ENCODE assay signal across 13 cellular contexts in genomic region chr9:110933350-110934001, GRCh38.
DNase-seq lines count a peak whose midpoint lies in the region; ATAC-seq and TF ChIP-seq lines count a peak whose summit lies in the region.
"Had no signal": no experiment of that assay in that cellular context is flagged by ENCODE, and none has a peak within 500 bp of the region (broad histone marks: within the 10 kb centered on the region; RNA-seq: fewer than 3 reads in every experiment).

No MANE protein-coding gene starts in this region.

- H3K4me3 ChIP-seq in tibial artery (no peak overlapping the region), thyroid gland (replicated peaks in 1 of 3) (no peak overlapping the region)

- H3K9me3 ChIP-seq in tibial artery (no peaks in the 10 kb centered on the region), thyroid gland (no peaks in the 10 kb centered on the region)

- intact Hi-C loops in tibial artery (cut with DNase I; ENCODE audit: low total_unique reads) (no loop called here), thyroid gland (cut with DNase I) (no loop called here)

- no peak for TF ChIP-seq POLR2A in thyroid gland (IDR thresholded peaks at IDR 0.05)

- ATAC-seq in HG02798 (IDR thresholded peaks at IDR 0.05; ENCODE audit: poor library complexity, unreplicated experiment), result peak; percentile 80
- ATAC-seq: left ventricle myocardium superior; stimulated activated naive CD8-positive, alpha-beta T cell treated with anti-CD3 and anti-CD28 coated beads, Interleukin-15, Interleukin-2, amounts not matched to agents 100 U/mL and 50 U/mL, for 24 hours had no signal

- no peak for DNase-seq in T-helper 2 cell treated with Interferon-gamma antibody and Interleukin-4, amounts not matched to agents 5 μg/mL and 100 μg/mL, for 36 hours (ENCODE audit: low spot score)
- DNase-seq in T-helper 2 cell (no peak), OCI-M1 (lab: John Stamatoyannopoulos, UW) (peak; percentile 44), tibial artery (no peak), activated gamma-delta T cell treated with Interleukin-2 at 50 U/mL for 16 hours (no peak), thyroid gland (no peak)
- DNase-seq in activated effector memory CD4-positive, alpha-beta T cell treated with Interleukin-2 at 50 U/mL for 16 hours, result no peak
- DNase-seq: ACHN; erythroblast; left ventricle myocardium superior; stimulated activated naive CD8-positive, alpha-beta T cell treated with anti-CD3 and anti-CD28 coated beads, Interleukin-15, Interleukin-2, amounts not matched to agents 100 U/mL and 50 U/mL, for 24 hours had no signal

- H3K9me3 Mint-ChIP-seq in T-helper 2 cell treated with Interferon-gamma antibody and Interleukin-4, amounts not matched to agents 5 μg/mL and 100 μg/mL, for 36 hours, result no peaks in the 10 kb centered on the region

- peak overlapping the region; percentile 65 for H3K27ac Mint-ChIP-seq in T-helper 2 cell treated with Interferon-gamma antibody and Interleukin-4, amounts not matched to agents 5 μg/mL and 100 μg/mL, for 36 hours
- H3K27ac Mint-ChIP-seq: activated naive CD4-positive, alpha-beta T cell treated with anti-CD3 and anti-CD28 coated beads, Interleukin-2, amount 50 U/mL, for 72 hours had no signal

- H3K4me1 ChIP-seq in tibial artery, result peaks cover 0 to 67% (median 23%) of the 10 kb centered on the region in 4 donors
- peaks cover 17 to 19% of the 10 kb centered on the region in 2 donors for H3K4me1 ChIP-seq in thyroid gland

- TF ChIP-seq CTCF in tibial artery (IDR thresholded peaks at IDR 0.05) (no peak), thyroid gland (IDR thresholded peaks at IDR 0.05) (no peak)

- H3K27me3 ChIP-seq in tibial artery, result no peaks in the 10 kb centered on the region
- H3K27me3 ChIP-seq in thyroid gland, result no peaks in the 10 kb centered on the region

- no peak overlapping the region for H3K4me3 Mint-ChIP-seq in T-helper 2 cell treated with Interferon-gamma antibody and Interleukin-4, amounts not matched to agents 5 μg/mL and 100 μg/mL, for 36 hours

- no peaks in the 10 kb centered on the region for H3K27me3 Mint-ChIP-seq in T-helper 2 cell treated with Interferon-gamma antibody and Interleukin-4, amounts not matched to agents 5 μg/mL and 100 μg/mL, for 36 hours (ENCODE audit: low read depth)

- H3K4me1 Mint-ChIP-seq in T-helper 2 cell treated with Interferon-gamma antibody and Interleukin-4, amounts not matched to agents 5 μg/mL and 100 μg/mL, for 36 hours (ENCODE audit: low read depth), result peaks cover 7% of the 10 kb centered on the region

- 74 to 85% methylated on average over 4 of the region's 4 CpGs for WGBS in thyroid gland, 2 donors

- H3K36me3 ChIP-seq in tibial artery (no peaks in the 10 kb centered on the region), thyroid gland (no peaks in the 10 kb centered on the region)

- no peaks in the 10 kb centered on the region for H3K36me3 Mint-ChIP-seq in T-helper 2 cell treated with Interferon-gamma antibody and Interleukin-4, amounts not matched to agents 5 μg/mL and 100 μg/mL, for 36 hours (ENCODE audit: low read depth)
- H3K36me3 Mint-ChIP-seq: activated naive CD4-positive, alpha-beta T cell treated with anti-CD3 and anti-CD28 coated beads, Interleukin-2, amount 50 U/mL, for 72 hours had no signal

- H3K27ac ChIP-seq in tibial artery (peak overlapping the region; percentile 78 to 82), thyroid gland (no peak overlapping the region)

Comparison
In these comparisons a context has a peak if more than half of its experiments do, and no peak if none do; other contexts are left out.
1. H3K27ac ChIP-seq: peak in tibial artery (2 of 2); none in thyroid gland (0 of 3).